In the genomic region with DNA sequence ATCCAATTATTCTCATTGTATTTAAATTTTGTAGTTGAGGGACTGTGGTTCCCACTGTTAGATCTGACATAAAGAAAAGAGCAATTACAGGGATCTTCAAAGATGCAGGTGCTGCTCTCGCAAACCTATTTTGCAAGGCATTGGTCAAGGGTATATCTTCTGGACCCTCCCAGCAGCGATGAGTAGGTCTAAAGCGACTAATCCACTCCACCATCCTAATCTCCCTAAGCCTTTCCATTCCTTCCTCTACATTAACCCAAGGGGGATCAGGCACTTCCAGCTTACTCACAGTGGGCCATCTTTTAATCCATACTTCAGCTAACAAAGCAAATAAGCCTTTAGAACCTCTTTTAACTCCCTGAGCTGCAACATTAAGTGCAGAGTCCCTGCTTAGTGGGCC, we compare ENCODE assay signal across 9 cellular contexts.
"Had no signal": no experiment of that assay in that cellular context is flagged by ENCODE, and none has a peak within 500 bp of the region (broad histone marks: within the 10 kb centered on the region; RNA-seq: fewer than 3 reads in every experiment).

No MANE protein-coding gene starts in this region.

- H3K4me1 ChIP-seq: HAP-1 had no signal

- H3K4me3 ChIP-seq: GM23248, HAP-1 had no signal

- H3K27ac Mint-ChIP-seq: HFFc6, IgD-negative memory B cell had no signal

- H3K36me3 ChIP-seq: HAP-1 had no signal

- H3K4me1 Mint-ChIP-seq: IgD-negative memory B cell had no signal

- DNase-seq: GM23248, GOT3, H7, HFFc6 had no signal

- H3K27ac ChIP-seq: GM23248, HL-60 had no signal

- ATAC-seq: HCT116, HepG2 had no signal

- H3K4me3 Mint-ChIP-seq: HFFc6, IgD-negative memory B cell had no signal

- H3K9me3 ChIP-seq: HAP-1 had no signal

- H3K9me3 Mint-ChIP-seq: HFFc6, IgD-negative memory B cell had no signal
